ENCODE assay signal across 8 cellular contexts in genomic region chr16:10668322-10669045, GRCh38.
A peak's percentile ranks its signal among the peaks of the same experiment; 100 is the strongest.
DNase-seq lines count a peak whose midpoint lies in the region; ATAC-seq and TF ChIP-seq lines count a peak whose summit lies in the region.

No MANE protein-coding gene starts in this region.

- no peaks in the 10 kb centered on the region for H3K36me3 Mint-ChIP-seq in activated T-cell treated with anti-CD3 and anti-CD28 coated beads, Interleukin-2, amount 50 U/mL, for 24 hours (ENCODE audit: low read depth)
- no peaks in the 10 kb centered on the region for H3K36me3 Mint-ChIP-seq in nephron (ENCODE audit: low read depth)

- no peak overlapping the region for H3K27ac Mint-ChIP-seq in activated T-cell treated with anti-CD3 and anti-CD28 coated beads, Interleukin-2, amount 50 U/mL, for 24 hours
- H3K27ac Mint-ChIP-seq in nephron = no peak overlapping the region

- H3K4me3 Mint-ChIP-seq in activated T-cell treated with anti-CD3 and anti-CD28 coated beads, Interleukin-2, amount 50 U/mL, for 24 hours = no peak overlapping the region
- H3K4me3 Mint-ChIP-seq in nephron = no peak overlapping the region

- H3K9me3 Mint-ChIP-seq in activated T-cell treated with anti-CD3 and anti-CD28 coated beads, Interleukin-2, amount 50 U/mL, for 24 hours = no peaks in the 10 kb centered on the region
- H3K9me3 Mint-ChIP-seq in nephron = peaks cover 2% of the 10 kb centered on the region

- TF ChIP-seq CTCF in nephron (IDR thresholded peaks at IDR 0.05; ENCODE audit: unreplicated experiment in 3 of 3) = peak in 2 of 3 experiments; percentile 23 to 30

- no peaks in the 10 kb centered on the region for H3K4me1 Mint-ChIP-seq in activated T-cell treated with anti-CD3 and anti-CD28 coated beads, Interleukin-2, amount 50 U/mL, for 24 hours (ENCODE audit: low read depth)
- peaks cover 20% of the 10 kb centered on the region for H3K4me1 Mint-ChIP-seq in nephron

- H3K27me3 Mint-ChIP-seq in activated T-cell treated with anti-CD3 and anti-CD28 coated beads, Interleukin-2, amount 50 U/mL, for 24 hours = no peaks in the 10 kb centered on the region
- H3K27me3 Mint-ChIP-seq in nephron (ENCODE audit: low read depth) = peaks cover 4% of the 10 kb centered on the region

- DNase-seq in activated T-cell treated with anti-CD3 and anti-CD28 coated beads, Interleukin-2, amount 50 U/mL, for 48 hours = peak; percentile 22 to 30
- DNase-seq in activated T-cell treated with anti-CD3 and anti-CD28 coated beads, Interleukin-2, amount 50 U/mL, for 24 hours = no peak
- DNase-seq in NCI-H1694 treated with DMSO at 0.1 percent for 48 hours (lab: John Stamatoyannopoulos, UW) = peak; percentile 22
- DNase-seq in effector CD8-positive, alpha-beta T cell (lab: John Stamatoyannopoulos, UW) = peak; percentile 2

- ATAC-seq in HG03469 (IDR thresholded peaks at IDR 0.05; ENCODE audit: unreplicated experiment) (no peak), GM21723 (IDR thresholded peaks at IDR 0.05; ENCODE audit: unreplicated experiment) (no peak), HG02610 (IDR thresholded peaks at IDR 0.05; ENCODE audit: unreplicated experiment) (no peak)
